Comparison of ENCODE assay signal across 1 cellular context in the genomic region with DNA sequence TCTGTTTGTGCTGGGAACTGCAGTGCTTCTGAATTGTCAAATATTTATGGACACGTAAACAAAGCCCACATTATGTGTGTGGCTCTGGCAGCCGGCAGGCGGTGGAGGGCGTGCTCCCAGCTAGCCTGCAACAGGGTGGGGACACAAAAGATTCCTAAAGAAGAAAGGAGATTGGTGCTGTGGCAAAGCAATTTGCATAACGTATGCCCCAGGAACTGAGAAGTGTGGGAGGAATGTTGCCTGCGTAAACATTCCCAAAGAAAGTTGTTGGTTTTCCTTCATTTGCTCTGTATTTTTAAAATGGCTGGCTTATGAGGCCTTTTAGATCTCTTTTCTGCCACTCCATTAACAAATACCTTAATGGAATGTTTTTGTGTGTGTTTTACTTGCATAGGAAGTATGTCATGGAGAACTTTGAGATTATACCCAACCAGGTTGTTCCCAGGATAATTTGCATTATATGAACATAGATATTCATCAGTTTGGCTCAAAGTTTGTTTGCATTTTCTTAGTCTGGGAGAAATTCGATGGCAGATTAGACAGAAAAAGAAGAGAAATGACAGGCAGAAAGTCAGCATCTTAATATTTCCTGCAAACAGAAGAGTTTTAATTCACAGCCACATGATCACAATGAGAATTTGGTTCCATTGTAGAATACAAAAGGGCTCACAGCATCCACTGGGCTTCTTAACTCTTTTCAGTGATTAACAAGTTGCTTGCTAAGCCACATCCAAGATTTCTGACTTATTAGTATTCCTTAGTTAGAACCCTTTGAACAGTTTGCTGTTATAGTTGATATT.
TF ChIP-seq lines count a peak whose summit lies in the region.

No MANE protein-coding gene starts in this region.

TF ChIP-seq in H1, 55 proteins besides CTCF, POLR2A, EP300 and RAD21:
- TF ChIP-seq JUN (IDR thresholded peaks at IDR 0.05; ENCODE audit: low read depth, low read length) (no peak), BCL11A (IDR thresholded peaks at IDR 0.05; ENCODE audit: low read depth in 2 of 2, low read length in 2 of 2) (no peak), SIRT6 (IDR thresholded peaks at IDR 0.05; ENCODE audit: low read length) (no peak), TAF7 (optimal IDR thresholded peaks at IDR 0.05; ENCODE audit: borderline replicate concordance, low read depth, low read length) (no peak), POLR2AphosphoS5 (IDR thresholded peaks at IDR 0.05; ENCODE audit: low read depth, low read length) (peak; percentile 17; the same call in 1 of the 2 replicates), TBP (IDR thresholded peaks at IDR 0.05; ENCODE audit: low read depth, low read length) (peak; percentile 34; the same call in 1 of the 2 replicates), CTBP2 (IDR thresholded peaks at IDR 0.05; ENCODE audit: borderline replicate concordance, insufficient read depth, insufficient read length, low read length) (no peak), SP1 (IDR thresholded peaks at IDR 0.05; ENCODE audit: low read depth, low read length) (0 out of 2 replicates have a peak, but pooled peaks have one; percentile 50), SIX5 (IDR thresholded peaks at IDR 0.05; ENCODE audit: low read depth, low read length) (no peak), TEAD4 (IDR thresholded peaks at IDR 0.05; ENCODE audit: low read depth, low read length) (peak; percentile 71), MAFK (IDR thresholded peaks at IDR 0.05; ENCODE audit: low read depth, low read length) (peak; percentile 2; the same call in 1 of the 2 replicates), TAF1 (IDR thresholded peaks at IDR 0.05; ENCODE audit: low read depth, low read length) (0 out of 2 replicates have a peak, but pooled peaks have one; percentile 40), YY1 (IDR thresholded peaks at IDR 0.05; ENCODE audit: low read depth, low read length) (peak; percentile 70; the same call in 1 of the 2 replicates), SIN3A (conservative IDR thresholded peaks at IDR 0.05 in 1 of 2, IDR thresholded peaks at IDR 0.05 in 1 of 2; ENCODE audit: low read depth in 1 of 2, low read length in 2 of 2) (0 out of 4 replicates have a peak, but pooled peaks of 1 of the 2 experiments have one; percentile 46), SRF (IDR thresholded peaks at IDR 0.05; ENCODE audit: low read depth, low read length) (no peak), GABPA (IDR thresholded peaks at IDR 0.05; ENCODE audit: borderline replicate concordance, insufficient read depth, low read length) (no peak), ASH2L (IDR thresholded peaks at IDR 0.05; ENCODE audit: low read length) (peak; percentile 71)
- TF ChIP-seq, protein P1, sequence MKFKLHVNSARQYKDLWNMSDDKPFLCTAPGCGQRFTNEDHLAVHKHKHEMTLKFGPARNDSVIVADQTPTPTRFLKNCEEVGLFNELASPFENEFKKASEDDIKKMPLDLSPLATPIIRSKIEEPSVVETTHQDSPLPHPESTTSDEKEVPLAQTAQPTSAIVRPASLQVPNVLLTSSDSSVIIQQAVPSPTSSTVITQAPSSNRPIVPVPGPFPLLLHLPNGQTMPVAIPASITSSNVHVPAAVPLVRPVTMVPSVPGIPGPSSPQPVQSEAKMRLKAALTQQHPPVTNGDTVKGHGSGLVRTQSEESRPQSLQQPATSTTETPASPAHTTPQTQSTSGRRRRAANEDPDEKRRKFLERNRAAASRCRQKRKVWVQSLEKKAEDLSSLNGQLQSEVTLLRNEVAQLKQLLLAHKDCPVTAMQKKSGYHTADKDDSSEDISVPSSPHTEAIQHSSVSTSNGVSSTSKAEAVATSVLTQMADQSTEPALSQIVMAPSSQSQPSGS (IDR thresholded peaks at IDR 0.05; ENCODE audit: low read length) = no peak
- TF ChIP-seq, protein P2, sequence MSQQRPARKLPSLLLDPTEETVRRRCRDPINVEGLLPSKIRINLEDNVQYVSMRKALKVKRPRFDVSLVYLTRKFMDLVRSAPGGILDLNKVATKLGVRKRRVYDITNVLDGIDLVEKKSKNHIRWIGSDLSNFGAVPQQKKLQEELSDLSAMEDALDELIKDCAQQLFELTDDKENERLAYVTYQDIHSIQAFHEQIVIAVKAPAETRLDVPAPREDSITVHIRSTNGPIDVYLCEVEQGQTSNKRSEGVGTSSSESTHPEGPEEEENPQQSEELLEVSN (IDR thresholded peaks at IDR 0.05) = no peak
- TF ChIP-seq, protein P3, sequence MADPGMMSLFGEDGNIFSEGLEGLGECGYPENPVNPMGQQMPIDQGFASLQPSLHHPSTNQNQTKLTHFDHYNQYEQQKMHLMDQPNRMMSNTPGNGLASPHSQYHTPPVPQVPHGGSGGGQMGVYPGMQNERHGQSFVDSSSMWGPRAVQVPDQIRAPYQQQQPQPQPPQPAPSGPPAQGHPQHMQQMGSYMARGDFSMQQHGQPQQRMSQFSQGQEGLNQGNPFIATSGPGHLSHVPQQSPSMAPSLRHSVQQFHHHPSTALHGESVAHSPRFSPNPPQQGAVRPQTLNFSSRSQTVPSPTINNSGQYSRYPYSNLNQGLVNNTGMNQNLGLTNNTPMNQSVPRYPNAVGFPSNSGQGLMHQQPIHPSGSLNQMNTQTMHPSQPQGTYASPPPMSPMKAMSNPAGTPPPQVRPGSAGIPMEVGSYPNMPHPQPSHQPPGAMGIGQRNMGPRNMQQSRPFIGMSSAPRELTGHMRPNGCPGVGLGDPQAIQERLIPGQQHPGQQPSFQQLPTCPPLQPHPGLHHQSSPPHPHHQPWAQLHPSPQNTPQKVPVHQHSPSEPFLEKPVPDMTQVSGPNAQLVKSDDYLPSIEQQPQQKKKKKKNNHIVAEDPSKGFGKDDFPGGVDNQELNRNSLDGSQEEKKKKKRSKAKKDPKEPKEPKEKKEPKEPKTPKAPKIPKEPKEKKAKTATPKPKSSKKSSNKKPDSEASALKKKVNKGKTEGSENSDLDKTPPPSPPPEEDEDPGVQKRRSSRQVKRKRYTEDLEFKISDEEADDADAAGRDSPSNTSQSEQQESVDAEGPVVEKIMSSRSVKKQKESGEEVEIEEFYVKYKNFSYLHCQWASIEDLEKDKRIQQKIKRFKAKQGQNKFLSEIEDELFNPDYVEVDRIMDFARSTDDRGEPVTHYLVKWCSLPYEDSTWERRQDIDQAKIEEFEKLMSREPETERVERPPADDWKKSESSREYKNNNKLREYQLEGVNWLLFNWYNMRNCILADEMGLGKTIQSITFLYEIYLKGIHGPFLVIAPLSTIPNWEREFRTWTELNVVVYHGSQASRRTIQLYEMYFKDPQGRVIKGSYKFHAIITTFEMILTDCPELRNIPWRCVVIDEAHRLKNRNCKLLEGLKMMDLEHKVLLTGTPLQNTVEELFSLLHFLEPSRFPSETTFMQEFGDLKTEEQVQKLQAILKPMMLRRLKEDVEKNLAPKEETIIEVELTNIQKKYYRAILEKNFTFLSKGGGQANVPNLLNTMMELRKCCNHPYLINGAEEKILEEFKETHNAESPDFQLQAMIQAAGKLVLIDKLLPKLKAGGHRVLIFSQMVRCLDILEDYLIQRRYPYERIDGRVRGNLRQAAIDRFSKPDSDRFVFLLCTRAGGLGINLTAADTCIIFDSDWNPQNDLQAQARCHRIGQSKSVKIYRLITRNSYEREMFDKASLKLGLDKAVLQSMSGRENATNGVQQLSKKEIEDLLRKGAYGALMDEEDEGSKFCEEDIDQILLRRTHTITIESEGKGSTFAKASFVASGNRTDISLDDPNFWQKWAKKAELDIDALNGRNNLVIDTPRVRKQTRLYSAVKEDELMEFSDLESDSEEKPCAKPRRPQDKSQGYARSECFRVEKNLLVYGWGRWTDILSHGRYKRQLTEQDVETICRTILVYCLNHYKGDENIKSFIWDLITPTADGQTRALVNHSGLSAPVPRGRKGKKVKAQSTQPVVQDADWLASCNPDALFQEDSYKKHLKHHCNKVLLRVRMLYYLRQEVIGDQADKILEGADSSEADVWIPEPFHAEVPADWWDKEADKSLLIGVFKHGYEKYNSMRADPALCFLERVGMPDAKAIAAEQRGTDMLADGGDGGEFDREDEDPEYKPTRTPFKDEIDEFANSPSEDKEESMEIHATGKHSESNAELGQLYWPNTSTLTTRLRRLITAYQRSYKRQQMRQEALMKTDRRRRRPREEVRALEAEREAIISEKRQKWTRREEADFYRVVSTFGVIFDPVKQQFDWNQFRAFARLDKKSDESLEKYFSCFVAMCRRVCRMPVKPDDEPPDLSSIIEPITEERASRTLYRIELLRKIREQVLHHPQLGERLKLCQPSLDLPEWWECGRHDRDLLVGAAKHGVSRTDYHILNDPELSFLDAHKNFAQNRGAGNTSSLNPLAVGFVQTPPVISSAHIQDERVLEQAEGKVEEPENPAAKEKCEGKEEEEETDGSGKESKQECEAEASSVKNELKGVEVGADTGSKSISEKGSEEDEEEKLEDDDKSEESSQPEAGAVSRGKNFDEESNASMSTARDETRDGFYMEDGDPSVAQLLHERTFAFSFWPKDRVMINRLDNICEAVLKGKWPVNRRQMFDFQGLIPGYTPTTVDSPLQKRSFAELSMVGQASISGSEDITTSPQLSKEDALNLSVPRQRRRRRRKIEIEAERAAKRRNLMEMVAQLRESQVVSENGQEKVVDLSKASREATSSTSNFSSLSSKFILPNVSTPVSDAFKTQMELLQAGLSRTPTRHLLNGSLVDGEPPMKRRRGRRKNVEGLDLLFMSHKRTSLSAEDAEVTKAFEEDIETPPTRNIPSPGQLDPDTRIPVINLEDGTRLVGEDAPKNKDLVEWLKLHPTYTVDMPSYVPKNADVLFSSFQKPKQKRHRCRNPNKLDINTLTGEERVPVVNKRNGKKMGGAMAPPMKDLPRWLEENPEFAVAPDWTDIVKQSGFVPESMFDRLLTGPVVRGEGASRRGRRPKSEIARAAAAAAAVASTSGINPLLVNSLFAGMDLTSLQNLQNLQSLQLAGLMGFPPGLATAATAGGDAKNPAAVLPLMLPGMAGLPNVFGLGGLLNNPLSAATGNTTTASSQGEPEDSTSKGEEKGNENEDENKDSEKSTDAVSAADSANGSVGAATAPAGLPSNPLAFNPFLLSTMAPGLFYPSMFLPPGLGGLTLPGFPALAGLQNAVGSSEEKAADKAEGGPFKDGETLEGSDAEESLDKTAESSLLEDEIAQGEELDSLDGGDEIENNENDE (IDR thresholded peaks at IDR 0.05; ENCODE audit: insufficient replicate concordance, low read length) = peak; percentile 86
- TF ChIP-seq, protein P4, sequence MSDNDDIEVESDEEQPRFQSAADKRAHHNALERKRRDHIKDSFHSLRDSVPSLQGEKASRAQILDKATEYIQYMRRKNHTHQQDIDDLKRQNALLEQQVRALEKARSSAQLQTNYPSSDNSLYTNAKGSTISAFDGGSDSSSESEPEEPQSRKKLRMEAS (IDR thresholded peaks at IDR 0.05) = peak; percentile 72
